In genomic region chr15:91752081-91752810, GRCh38 we compare ENCODE assay signal across 27 cellular contexts.
DNase-seq lines count a peak whose midpoint lies in the region; ATAC-seq and TF ChIP-seq lines count a peak whose summit lies in the region.
"Had no signal": no experiment of that assay in that cellular context is flagged by ENCODE, and none has a peak within 500 bp of the region (broad histone marks: within the 10 kb centered on the region; RNA-seq: fewer than 3 reads in every experiment).

No MANE protein-coding gene starts in this region.

- H3K27me3 ChIP-seq in GM23338 (ENCODE audit: insufficient read depth) = no peaks in the 10 kb centered on the region
- no peaks in the 10 kb centered on the region for H3K27me3 ChIP-seq in endodermal cell (ENCODE audit: control insufficient read depth, insufficient read depth, low read length, poor library complexity, severe bottlenecking)
- H3K27me3 ChIP-seq in neural cell (ENCODE audit: insufficient read depth, low read depth, low read length) = no peaks in the 10 kb centered on the region
- H3K27me3 ChIP-seq in CD4-positive, alpha-beta memory T cell (ENCODE audit: insufficient read depth, low read length) = no peaks in the 10 kb centered on the region
- H3K27me3 ChIP-seq: BLaER1, breast epithelium, heart left ventricle had no signal

- no peaks in the 10 kb centered on the region for H3F3A ChIP-seq in GM23338 (replicated peaks; ENCODE audit: low read depth)
- no peaks in the 10 kb centered on the region for H3F3A ChIP-seq in neural cell (ENCODE audit: insufficient read depth, low read length, poor library complexity, severe bottlenecking)

- H3K9ac ChIP-seq in endodermal cell (ENCODE audit: extremely low read depth, low read length, poor library complexity, severe bottlenecking) (no peak overlapping the region), neural cell (ENCODE audit: low read length) (no peak overlapping the region)
- H3K9ac ChIP-seq: BLaER1 had no signal

- POLR2A ChIA-PET in CD4-positive, alpha-beta memory T cell (lab: Charles Lee; ENCODE audit: partially characterized antibody) = interaction anchor here (0.6 kb wide), 1 partner anchor 9 kb away, joined by 3 read pairs; no protein-coding TSS in a partner anchor

- H3K27ac Mint-ChIP-seq in GM23338 (no peak overlapping the region), endodermal cell (no peak overlapping the region)
- H3K27ac Mint-ChIP-seq in CD4-positive, alpha-beta memory T cell = no peak overlapping the region
- H3K27ac Mint-ChIP-seq: dendritic cell treated with granulocyte-macrophage colony-stimulating factor and Interleukin-4, amounts not matched to agents 40 ng/mL and 50 ng/mL, for 4 days; H9; memory B cell; stimulated activated effector memory CD8-positive, alpha-beta T cell treated with anti-CD3 and anti-CD28 coated beads, Interleukin-12 subunit alpha, Interleukin-12 subunit beta, amount 100 ng/mL, for 72 hours had no signal

- H3K79me2 ChIP-seq in GM23338 (replicated peaks; ENCODE audit: insufficient read depth) (no peaks in the 10 kb centered on the region), neural cell (replicated peaks; ENCODE audit: insufficient read depth, low read length) (no peaks in the 10 kb centered on the region)

- no peaks in the 10 kb centered on the region for H3K9me3 ChIP-seq in endodermal cell (ENCODE audit: control insufficient read depth, low read length)
- H3K9me3 ChIP-seq in neural cell (ENCODE audit: low read length) = no peaks in the 10 kb centered on the region
- H3K9me3 ChIP-seq in CD4-positive, alpha-beta memory T cell (ENCODE audit: control insufficient read depth in 1 of 2, low read length in 2 of 2) = no peaks in the 10 kb centered on the region
- H3K9me3 ChIP-seq: breast epithelium, heart left ventricle, thoracic aorta had no signal

- TF ChIP-seq CTCF in GM23338 (conservative IDR thresholded peaks at IDR 0.05; ENCODE audit: low read depth in 2 of 2) (no peak), endodermal cell (conservative IDR thresholded peaks at IDR 0.05) (no peak), neural cell (IDR thresholded peaks at IDR 0.05; ENCODE audit: poor library complexity, severe bottlenecking) (no peak)

- H3K27me3 Mint-ChIP-seq in GM23338 (ENCODE audit: insufficient read depth, low read depth, poor library complexity) (peaks cover 10% of the 10 kb centered on the region), endodermal cell (ENCODE audit: insufficient read depth) (peaks cover 5% of the 10 kb centered on the region)
- H3K27me3 Mint-ChIP-seq in CD4-positive, alpha-beta memory T cell = peaks cover 8 to 11% of the 10 kb centered on the region in 2 donors
- H3K27me3 Mint-ChIP-seq: dendritic cell treated with granulocyte-macrophage colony-stimulating factor and Interleukin-4, amounts not matched to agents 40 ng/mL and 50 ng/mL, for 4 days; memory B cell had no signal

- H2AFZ ChIP-seq in GM23338 (0 out of 2 replicates have a peak overlapping the region, but pooled peaks have one; percentile 56), neural cell (ENCODE audit: low read depth, low read length) (peak overlapping the region; percentile 65)

- intact Hi-C loops in CD4-positive, alpha-beta memory T cell (cut with micrococcal nuclease) = no loop called here

- peaks cover 16% of the 10 kb centered on the region for H3K36me3 Mint-ChIP-seq in GM23338 (ENCODE audit: low read depth)
- peaks cover 3% of the 10 kb centered on the region for H3K36me3 Mint-ChIP-seq in endodermal cell (ENCODE audit: low read depth)
- H3K36me3 Mint-ChIP-seq in CD4-positive, alpha-beta memory T cell = no peaks in the 10 kb centered on the region
- H3K36me3 Mint-ChIP-seq: memory B cell; stimulated activated effector memory CD8-positive, alpha-beta T cell treated with anti-CD3 and anti-CD28 coated beads, Interleukin-12 subunit alpha, Interleukin-12 subunit beta, amount 100 ng/mL, for 72 hours had no signal

- H3K4me1 Mint-ChIP-seq in GM23338 (peaks cover 6% of the 10 kb centered on the region), endodermal cell (peaks cover 6% of the 10 kb centered on the region)
- peaks cover 0 to 3% (median 0%) of the 10 kb centered on the region in 4 donors for H3K4me1 Mint-ChIP-seq in CD4-positive, alpha-beta memory T cell
- H3K4me1 Mint-ChIP-seq: memory B cell had no signal

- no peaks in the 10 kb centered on the region for H3K4me1 ChIP-seq in GM23338 (ENCODE audit: insufficient read depth)
- no peaks in the 10 kb centered on the region for H3K4me1 ChIP-seq in endodermal cell (ENCODE audit: control insufficient read depth, insufficient read depth, low read length)
- H3K4me1 ChIP-seq in CD4-positive, alpha-beta memory T cell (ENCODE audit: insufficient read depth, low read length) = no peaks in the 10 kb centered on the region
- H3K4me1 ChIP-seq: breast epithelium, heart left ventricle had no signal

- DNase-seq in GM23338 (ENCODE audit: low spot score) = no peak
- peak; percentile 7 for DNase-seq in NCI-H510A treated with DMSO at 0.1 percent for 48 hours (lab: John Stamatoyannopoulos, UW)
- DNase-seq in endodermal cell = peak; percentile 49
- no peak for DNase-seq in stimulated activated CD4-positive, alpha-beta T cell treated with anti-CD3 and anti-CD28 coated beads, Interleukin-12 subunit alpha, Interleukin-12 subunit beta, amount 100 ng/mL, for 4 hours
- DNase-seq in CD4-positive, alpha-beta memory T cell = no peak
- no peak for DNase-seq in SKM-1 treated with dmso at 0.1 percent for 144 hours (lab: John Stamatoyannopoulos, UW; ENCODE audit: unreplicated experiment)
- DNase-seq: ACHN; activated CD4-positive, alpha-beta T cell treated with anti-CD3 and anti-CD28 coated beads for 4 hours; activated naive CD4-positive, alpha-beta T cell; activated T-cell treated with anti-CD3 and anti-CD28 coated beads, Interleukin-2, amount 50 U/mL, for 48 hours; COR-L47; DMS79 treated with DMSO at 0.1 percent for 48 hours; H9; heart left ventricle; KG1; left cardiac atrium; NCI-H1694 treated with DMSO at 0.1 percent for 48 hours; NCI-H446; stimulated activated CD4-positive, alpha-beta T cell treated with anti-CD3 and anti-CD28 coated beads, Interleukin-2, amount 100 ng/mL, for 48 hours had no signal

- H3K9me2 ChIP-seq in GM23338 (ENCODE audit: insufficient read depth) = 0 out of 2 replicates have a peak, but pooled peaks cover 7% of the 10 kb centered on the region
- no peaks in the 10 kb centered on the region for H3K9me2 ChIP-seq in neural cell (ENCODE audit: insufficient read depth, low read length)

- H3K9me3 Mint-ChIP-seq in GM23338 (peaks cover 19% of the 10 kb centered on the region), endodermal cell (peaks cover 12% of the 10 kb centered on the region)
- peaks cover 0 to 4% (median 2%) of the 10 kb centered on the region in 8 donors for H3K9me3 Mint-ChIP-seq in CD4-positive, alpha-beta memory T cell

- H3K4me2 ChIP-seq in GM23338 (no peak overlapping the region), neural cell (ENCODE audit: low read length) (no peak overlapping the region)
- H3K4me2 ChIP-seq: BLaER1 had no signal

- 82 to 91% methylated on average over 6 to 8 of the region's 8 CpGs for WGBS in endodermal cell (ENCODE audit: insufficient coverage in 1 of 2, insufficient read length in 1 of 2), 2 experiments

- no peak overlapping the region for H3K27ac ChIP-seq in GM23338 (ENCODE audit: low read depth)
- peak overlapping the region; percentile 66 for H3K27ac ChIP-seq in endodermal cell (ENCODE audit: low read depth, low read length)
- no peak overlapping the region for H3K27ac ChIP-seq in neural cell (ENCODE audit: low read length)
- H3K27ac ChIP-seq in CD4-positive, alpha-beta memory T cell (ENCODE audit: low read depth, low read length) = no peak overlapping the region
- H3K27ac ChIP-seq: BLaER1, heart left ventricle, thoracic aorta had no signal

- no peak overlapping the region for H3K4me3 ChIP-seq in GM23338
- H3K4me3 ChIP-seq in endodermal cell (ENCODE audit: low read length) = no peak overlapping the region
- no peak overlapping the region for H3K4me3 ChIP-seq in neural cell (ENCODE audit: low read length)
- no peak overlapping the region for H3K4me3 ChIP-seq in CD4-positive, alpha-beta memory T cell (ENCODE audit: low read length in 2 of 2)
- H3K4me3 ChIP-seq: BLaER1, breast epithelium, heart left ventricle, thoracic aorta had no signal

- H4K20me1 ChIP-seq in GM23338 (replicated peaks; ENCODE audit: insufficient read depth) (no peaks in the 10 kb centered on the region), neural cell (ENCODE audit: insufficient read depth) (no peaks in the 10 kb centered on the region)
- H4K20me1 ChIP-seq: BLaER1 had no signal

- TF ChIP-seq RAD21 in neural cell (conservative IDR thresholded peaks at IDR 0.05) = no peak

- TF ChIP-seq EP300 in neural cell (conservative IDR thresholded peaks at IDR 0.05; ENCODE audit: poor library complexity, severe bottlenecking) = no peak

- CTCF ChIA-PET in CD4-positive, alpha-beta memory T cell (lab: Charles Lee; ENCODE audit: partially characterized antibody) = no interaction called here

- H3K4me3 Mint-ChIP-seq in GM23338 (no peak overlapping the region), endodermal cell (no peak overlapping the region)
- no peak overlapping the region for H3K4me3 Mint-ChIP-seq in CD4-positive, alpha-beta memory T cell
- H3K4me3 Mint-ChIP-seq: dendritic cell treated with granulocyte-macrophage colony-stimulating factor and Interleukin-4, amounts not matched to agents 40 ng/mL and 50 ng/mL, for 4 days; H9; memory B cell; stimulated activated effector memory CD8-positive, alpha-beta T cell treated with anti-CD3 and anti-CD28 coated beads, Interleukin-12 subunit alpha, Interleukin-12 subunit beta, amount 100 ng/mL, for 72 hours had no signal

- H3K36me3 ChIP-seq in GM23338 (ENCODE audit: insufficient read depth) (no peaks in the 10 kb centered on the region), endodermal cell (ENCODE audit: control insufficient read depth, insufficient read depth, low read length) (no peaks in the 10 kb centered on the region), neural cell (ENCODE audit: insufficient read depth, low read length) (no peaks in the 10 kb centered on the region)
- no peaks in the 10 kb centered on the region for H3K36me3 ChIP-seq in CD4-positive, alpha-beta memory T cell (ENCODE audit: insufficient read depth, low read length)
- H3K36me3 ChIP-seq: BLaER1, breast epithelium, heart left ventricle, thoracic aorta had no signal

- ATAC-seq in GM23338 = no peak
- no peak for ATAC-seq in HG03354 (IDR thresholded peaks at IDR 0.05; ENCODE audit: poor library complexity, severe bottlenecking, unreplicated experiment)
- ATAC-seq: heart left ventricle; stimulated activated effector memory CD8-positive, alpha-beta T cell treated with anti-CD3 and anti-CD28 coated beads, Interleukin-12 subunit alpha, Interleukin-12 subunit beta, amount 100 ng/mL, for 72 hours had no signal

TF ChIP-seq in GM23338, 12 proteins besides CTCF, POLR2A, EP300 and RAD21 (continues in another document):
- TF ChIP-seq ZNF114 (CRISPR knock-in tag; IDR thresholded peaks at IDR 0.05) = no peak
- no peak for TF ChIP-seq NANOG (IDR thresholded peaks at IDR 0.05; ENCODE audit: borderline replicate concordance)

TF ChIP-seq in neural cell, 6 proteins besides CTCF, POLR2A, EP300 and RAD21 (continues in another document):
- TF ChIP-seq SMC3 (conservative IDR thresholded peaks at IDR 0.05; ENCODE audit: poor library complexity) (no peak), POLR2AphosphoS5 (IDR thresholded peaks at IDR 0.05) (no peak)

Comparison
In these comparisons a context has a peak if more than half of its experiments do, and no peak if none do; other contexts are left out.
1. DNase-seq: peak in NCI-H510A treated with DMSO at 0.1 percent for 48 hours (single experiment) and endodermal cell (single experiment); none in GM23338 (single experiment), stimulated activated CD4-positive, alpha-beta T cell treated with anti-CD3 and anti-CD28 coated beads, Interleukin-12 subunit alpha, Interleukin-12 subunit beta, amount 100 ng/mL, for 4 hours (single experiment), CD4-positive, alpha-beta memory T cell (0 of 5) and SKM-1 treated with dmso at 0.1 percent for 144 hours (single experiment).